8 cellular contexts compared by ENCODE assay signal in genomic region chr6:39189915-39190544, GRCh38. TPM values are rescaled to one million over a fixed set of nuclear protein-coding genes. Genes with fewer than 3 reads are reported as not detected.
DNase-seq lines count a peak whose midpoint lies in the region; ATAC-seq and TF ChIP-seq lines count a peak whose summit lies in the region.

No MANE protein-coding gene starts in this region.

- TF ChIP-seq CTCF in endodermal cell (conservative IDR thresholded peaks at IDR 0.05) (peak; percentile 83), nephron (IDR thresholded peaks at IDR 0.05; ENCODE audit: unreplicated experiment in 3 of 3) (peak; percentile 48 to 59 (median 52))

- H3K4me3 ChIP-seq in NT2/D1 (ENCODE audit: insufficient read length, low read depth) (no peak overlapping the region), endodermal cell (ENCODE audit: low read length) (no peak overlapping the region)

- no peaks in the 10 kb centered on the region for H3K27me3 ChIP-seq in NT2/D1 (ENCODE audit: insufficient read depth, insufficient read length)
- no peaks in the 10 kb centered on the region for H3K27me3 ChIP-seq in endodermal cell (ENCODE audit: control insufficient read depth, insufficient read depth, low read length, poor library complexity, severe bottlenecking)

- H3K4me1 ChIP-seq in NT2/D1 (ENCODE audit: insufficient read depth, insufficient read length): peaks cover 4% of the 10 kb centered on the region
- H3K4me1 ChIP-seq in endodermal cell (ENCODE audit: control insufficient read depth, insufficient read depth, low read length): peaks cover 16% of the 10 kb centered on the region

- H3K27ac Mint-ChIP-seq in endodermal cell (peak overlapping the region; percentile 58), nephron (no peak overlapping the region)

- H3K36me3 ChIP-seq in NT2/D1 (ENCODE audit: insufficient read depth, insufficient read length, low read length) (peaks cover 23% of the 10 kb centered on the region), endodermal cell (ENCODE audit: control insufficient read depth, insufficient read depth, low read length) (peaks cover 56% of the 10 kb centered on the region)

- DNase-seq in AG20443 (ENCODE audit: low spot score): peak; percentile 64
- DNase-seq in NT2/D1 (ENCODE audit: low read depth, low spot score): peak; percentile 38
- peak; percentile 92 for DNase-seq in endodermal cell
- DNase-seq in activated gamma-delta T cell treated with Interleukin-2 at 50 U/mL for 16 hours: no peak
- no peak for DNase-seq in occipital lobe (lab: John Stamatoyannopoulos, UW)

- peak; percentile 52 for ATAC-seq in GM18861 (IDR thresholded peaks at IDR 0.05; ENCODE audit: unreplicated experiment)
- ATAC-seq in HG03342 (IDR thresholded peaks at IDR 0.05; ENCODE audit: unreplicated experiment): no peak

- H3K9me3 Mint-ChIP-seq in endodermal cell (no peaks in the 10 kb centered on the region), nephron (no peaks in the 10 kb centered on the region)

- H3K36me3 Mint-ChIP-seq in endodermal cell (ENCODE audit: low read depth) (peaks cover 72% of the 10 kb centered on the region), nephron (ENCODE audit: low read depth) (peaks cover 32% of the 10 kb centered on the region)

- H3K9me3 ChIP-seq in NT2/D1 (ENCODE audit: insufficient read depth, low read length): no peaks in the 10 kb centered on the region; the same call in 1 of the 2 replicates
- H3K9me3 ChIP-seq in endodermal cell (ENCODE audit: control insufficient read depth, low read length): peaks cover 4% of the 10 kb centered on the region

- H3K4me1 Mint-ChIP-seq in endodermal cell (peaks cover 45% of the 10 kb centered on the region), nephron (peaks cover 40% of the 10 kb centered on the region)

- no peak overlapping the region for H3K27ac ChIP-seq in endodermal cell (ENCODE audit: low read depth, low read length)

- WGBS in endodermal cell (ENCODE audit: insufficient coverage in 1 of 2, insufficient read length in 1 of 2), 2 experiments: 79 to 84% methylated on average over 2 to 15 of the region's 15 CpGs

- H3K4me3 Mint-ChIP-seq in endodermal cell (no peak overlapping the region), nephron (no peak overlapping the region)

- H3K27me3 Mint-ChIP-seq in endodermal cell (ENCODE audit: insufficient read depth) (no peaks in the 10 kb centered on the region), nephron (ENCODE audit: low read depth) (peaks cover 7% of the 10 kb centered on the region)

- H3K9ac ChIP-seq in NT2/D1 (ENCODE audit: insufficient read length, low read depth) (no peak overlapping the region), endodermal cell (ENCODE audit: extremely low read depth, low read length, poor library complexity, severe bottlenecking) (no peak overlapping the region)

RNA-seq across cellular contexts. Expression of gene KCNK5, which starts 39.2 kb away (rescaled TPM):
- total RNA-seq in endodermal cell (10 to 100 TPM; 29.8 to 32.2 TPM), occipital lobe (0.16 TPM)
- 11.1 TPM for polyA plus RNA-seq in endodermal cell (2013, experiment 1 of 2)
- 11.0 TPM for polyA plus RNA-seq in endodermal cell (2013, experiment 2 of 2)

Comparison
In these comparisons a context has a peak if more than half of its experiments do, and no peak if none do; other contexts are left out.
1. DNase-seq: peak in AG20443 (single experiment), NT2/D1 (single experiment) and endodermal cell (single experiment); none in activated gamma-delta T cell treated with Interleukin-2 at 50 U/mL for 16 hours (single experiment) and occipital lobe (single experiment).
2. RNA of gene KCNK5, which starts 39.2 kb away (total RNA-seq): 29.8 to 32.2 TPM in endodermal cell; 0.16 TPM in occipital lobe (single experiment); every median in the first group is over 10 times any median in the second.